8 cellular contexts compared by ENCODE assay signal in genomic region chr16:3003582-3004270, GRCh38. TPM values are rescaled to one million over a fixed set of nuclear protein-coding genes. Genes with fewer than 3 reads are reported as not detected.
DNase-seq lines count a peak whose midpoint lies in the region; ATAC-seq, FAIRE-seq and TF ChIP-seq lines count a peak whose summit lies in the region.

No MANE protein-coding gene starts in this region.

- peak; percentile 99 for DNase-seq in GM12891 (ENCODE audit: insufficient read length, low spot score)
- peak; percentile 91 for DNase-seq in NCI-H128 (lab: John Stamatoyannopoulos, UW; ENCODE audit: unreplicated experiment)
- peak; percentile 99 for DNase-seq in activated naive CD4-positive, alpha-beta T cell treated with anti-CD3 and anti-CD28 coated beads, Interleukin-2, amount 10 ng/mL, durations not matched to agents 7 days and 5 days
- peak; percentile 98 for DNase-seq in glomerular visceral epithelial cell (ENCODE audit: extremely low spot score)
- DNase-seq in posterior vena cava (ENCODE audit: low spot score): peak; percentile 98
- peak; percentile 96 for DNase-seq in ureter (ENCODE audit: low spot score)

- CTCF ChIA-PET in activated naive CD4-positive, alpha-beta T cell treated with anti-CD3 and anti-CD28 coated beads, Interleukin-2, amount 10 ng/mL, durations not matched to agents 7 days and 5 days (lab: Charles Lee): interaction anchor here (0.7 to 17.3 kb wide), 8 partner anchors 11 to 115 kb away, joined by 3 to 300 read pairs (median 4); partner anchors contain the start of genes CLDN6, HCFC1R1, PAQR4 and THOC6

- H3K36me3 Mint-ChIP-seq in activated naive CD4-positive, alpha-beta T cell treated with anti-CD3 and anti-CD28 coated beads, Interleukin-2, amount 10 ng/mL, durations not matched to agents 7 days and 5 days: no peaks in the 10 kb centered on the region

- peak overlapping the region; percentile 72 for H3K27ac Mint-ChIP-seq in activated naive CD4-positive, alpha-beta T cell treated with anti-CD3 and anti-CD28 coated beads, Interleukin-2, amount 10 ng/mL, durations not matched to agents 7 days and 5 days

- ATAC-seq in HG02798 (IDR thresholded peaks at IDR 0.05; ENCODE audit: poor library complexity, unreplicated experiment): peak; percentile 98
- peak; percentile 99 for ATAC-seq in SK-N-SH treated with all-trans-retinoic acid at 6 μM for 48 hours

- FAIRE-seq in GM12891 (lab: Jason Lieb, UNC): peak; percentile 99

- peak overlapping the region; percentile 73 for H3K4me3 Mint-ChIP-seq in activated naive CD4-positive, alpha-beta T cell treated with anti-CD3 and anti-CD28 coated beads, Interleukin-2, amount 10 ng/mL, durations not matched to agents 7 days and 5 days

- TF ChIP-seq POLR2A in GM12891 (IDR thresholded peaks at IDR 0.05; ENCODE audit: low read depth, low read length): no peak

- peaks cover 35% of the 10 kb centered on the region for H3K4me1 Mint-ChIP-seq in activated naive CD4-positive, alpha-beta T cell treated with anti-CD3 and anti-CD28 coated beads, Interleukin-2, amount 10 ng/mL, durations not matched to agents 7 days and 5 days

- intact Hi-C loops in posterior vena cava (cut with DNase I): no loop called here

- peaks cover 71% of the 10 kb centered on the region for H3K27me3 Mint-ChIP-seq in activated naive CD4-positive, alpha-beta T cell treated with anti-CD3 and anti-CD28 coated beads, Interleukin-2, amount 10 ng/mL, durations not matched to agents 7 days and 5 days

- no peaks in the 10 kb centered on the region for H3K9me3 Mint-ChIP-seq in activated naive CD4-positive, alpha-beta T cell treated with anti-CD3 and anti-CD28 coated beads, Interleukin-2, amount 10 ng/mL, durations not matched to agents 7 days and 5 days

TF ChIP-seq in GM12891, 5 proteins besides CTCF, POLR2A, EP300 and RAD21:
- no peak for TF ChIP-seq SPI1 (IDR thresholded peaks at IDR 0.05; ENCODE audit: low read depth, low read length)
- peak; percentile 24 for TF ChIP-seq PAX5 (IDR thresholded peaks at IDR 0.05; ENCODE audit: insufficient read depth, low read length, severe bottlenecking)
TF ChIP-seq in GM12891: peak in this region for 1.

TF ChIP-seq in SK-N-SH treated with all-trans-retinoic acid at 6 μM for 48 hours, 23 proteins besides CTCF, POLR2A, EP300 and RAD21 (continues in another document):
- TF ChIP-seq ESRRG (CRISPR knock-in tag; IDR thresholded peaks at IDR 0.05) (no peak), ZFP30 (CRISPR knock-in tag; IDR thresholded peaks at IDR 0.05) (no peak), RARB (CRISPR knock-in tag; IDR thresholded peaks at IDR 0.05) (no peak), CSRNP3 (CRISPR knock-in tag; IDR thresholded peaks at IDR 0.05) (no peak), PATZ1 (CRISPR knock-in tag; IDR thresholded peaks at IDR 0.05; ENCODE audit: borderline replicate concordance) (no peak), ZNF70 (CRISPR knock-in tag; IDR thresholded peaks at IDR 0.05) (no peak), ZFP3 (CRISPR knock-in tag; IDR thresholded peaks at IDR 0.05) (no peak), ARNTL (CRISPR knock-in tag; IDR thresholded peaks at IDR 0.05; ENCODE audit: borderline replicate concordance, low read depth) (no peak), ZNF8 (CRISPR knock-in tag; IDR thresholded peaks at IDR 0.05) (no peak), PPARA (CRISPR knock-in tag; IDR thresholded peaks at IDR 0.05; ENCODE audit: borderline replicate concordance) (no peak), BACH2 (CRISPR knock-in tag; IDR thresholded peaks at IDR 0.05; ENCODE audit: borderline replicate concordance) (no peak), SNAI2 (CRISPR knock-in tag; IDR thresholded peaks at IDR 0.05) (no peak), ZNF565 (CRISPR knock-in tag; conservative IDR thresholded peaks at IDR 0.05; ENCODE audit: low read depth) (no peak), GLIS3 (CRISPR knock-in tag; IDR thresholded peaks at IDR 0.05) (no peak), TCF4 (CRISPR knock-in tag; IDR thresholded peaks at IDR 0.05; ENCODE audit: borderline replicate concordance) (no peak)
- TF ChIP-seq, protein P1, sequence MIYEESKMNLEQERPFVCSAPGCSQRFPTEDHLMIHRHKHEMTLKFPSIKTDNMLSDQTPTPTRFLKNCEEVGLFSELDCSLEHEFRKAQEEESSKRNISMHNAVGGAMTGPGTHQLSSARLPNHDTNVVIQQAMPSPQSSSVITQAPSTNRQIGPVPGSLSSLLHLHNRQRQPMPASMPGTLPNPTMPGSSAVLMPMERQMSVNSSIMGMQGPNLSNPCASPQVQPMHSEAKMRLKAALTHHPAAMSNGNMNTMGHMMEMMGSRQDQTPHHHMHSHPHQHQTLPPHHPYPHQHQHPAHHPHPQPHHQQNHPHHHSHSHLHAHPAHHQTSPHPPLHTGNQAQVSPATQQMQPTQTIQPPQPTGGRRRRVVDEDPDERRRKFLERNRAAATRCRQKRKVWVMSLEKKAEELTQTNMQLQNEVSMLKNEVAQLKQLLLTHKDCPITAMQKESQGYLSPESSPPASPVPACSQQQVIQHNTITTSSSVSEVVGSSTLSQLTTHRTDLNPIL (CRISPR knock-in tag; IDR thresholded peaks at IDR 0.05; ENCODE audit: low read depth): no peak
- TF ChIP-seq, protein P2, sequence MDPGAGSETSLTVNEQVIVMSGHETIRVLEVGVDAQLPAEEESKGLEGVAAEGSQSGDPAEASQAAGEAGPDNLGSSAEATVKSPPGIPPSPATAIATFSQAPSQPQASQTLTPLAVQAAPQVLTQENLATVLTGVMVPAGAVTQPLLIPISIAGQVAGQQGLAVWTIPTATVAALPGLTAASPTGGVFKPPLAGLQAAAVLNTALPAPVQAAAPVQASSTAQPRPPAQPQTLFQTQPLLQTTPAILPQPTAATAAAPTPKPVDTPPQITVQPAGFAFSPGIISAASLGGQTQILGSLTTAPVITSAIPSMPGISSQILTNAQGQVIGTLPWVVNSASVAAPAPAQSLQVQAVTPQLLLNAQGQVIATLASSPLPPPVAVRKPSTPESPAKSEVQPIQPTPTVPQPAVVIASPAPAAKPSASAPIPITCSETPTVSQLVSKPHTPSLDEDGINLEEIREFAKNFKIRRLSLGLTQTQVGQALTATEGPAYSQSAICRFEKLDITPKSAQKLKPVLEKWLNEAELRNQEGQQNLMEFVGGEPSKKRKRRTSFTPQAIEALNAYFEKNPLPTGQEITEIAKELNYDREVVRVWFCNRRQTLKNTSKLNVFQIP (CRISPR knock-in tag; IDR thresholded peaks at IDR 0.05; ENCODE audit: borderline replicate concordance, low read depth): no peak

RNA-seq across cellular contexts. Expression of gene CLDN9, which starts 9.0 kb away (rescaled TPM):
- 0.04 TPM for polyA plus RNA-seq in GM12891 (2012; ENCODE audit: low read depth, missing spikeins)
- not detected for total RNA-seq in posterior vena cava
- total RNA-seq in ureter: 0.42 TPM

RNA-seq across cellular contexts. Expression of gene CLDN6, which starts 14.3 kb away (rescaled TPM):
- polyA plus RNA-seq in GM12891 (2012; ENCODE audit: low read depth, missing spikeins): not detected
- not detected for total RNA-seq in posterior vena cava
- not detected for total RNA-seq in ureter

RNA-seq across cellular contexts. Expression of gene TNFRSF12A, which starts 16.4 kb away (rescaled TPM):
- 0.64 TPM for polyA plus RNA-seq in GM12891 (2012; ENCODE audit: low read depth, missing spikeins)
- total RNA-seq in posterior vena cava: 100 to 1,000 TPM in 1 of 2 donors, 10 to 100 TPM in 1; 67.1 to 156 TPM
- 27.7 TPM for total RNA-seq in ureter

RNA-seq across cellular contexts. Expression of gene HCFC1R1, which starts 20.0 kb away (rescaled TPM):
- polyA plus RNA-seq in GM12891 (2012; ENCODE audit: low read depth, missing spikeins): 24.8 TPM
- 100 to 1,000 TPM in 1 of 2 donors, 10 to 100 TPM in 1; 63.3 to 104 TPM for total RNA-seq in posterior vena cava
- total RNA-seq in ureter: 46.3 TPM

RNA-seq across cellular contexts. Expression of gene THOC6, which starts 20.1 kb away (rescaled TPM):
- 15.4 TPM for polyA plus RNA-seq in GM12891 (2012; ENCODE audit: low read depth, missing spikeins)
- total RNA-seq in posterior vena cava (10 to 100 TPM; 21.6 to 25.7 TPM), ureter (29.8 TPM)

Comparison
In these comparisons a context has a peak if more than half of its experiments do, and no peak if none do; other contexts are left out.
1. Peak in every context shown above with its lines: DNase-seq and ATAC-seq.